ENCODE assay signal across 8 cellular contexts in genomic region chr6:30647039-30647801, GRCh38. TPM values are rescaled to one million over a fixed set of nuclear protein-coding genes. Genes with fewer than 3 reads are reported as not detected.
A peak's percentile ranks its signal among the peaks of the same experiment; 100 is the strongest.
DNase-seq lines count a peak whose midpoint lies in the region; ATAC-seq and TF ChIP-seq lines count a peak whose summit lies in the region.

TSS of gene C6orf136 (plus strand) at chr6:30647133. CDS start at chr6:30647232, 99 bp downstream.

- no peaks in the 10 kb centered on the region for H3K9me3 Mint-ChIP-seq in GM23338
- no peaks in the 10 kb centered on the region for H3K9me3 Mint-ChIP-seq in activated T-helper 2 cell treated with anti-CD3 and anti-CD28 coated beads, Interferon-gamma antibody, Interleukin-2, Interleukin-4, amounts not matched to agents 10 μg/mL and 5 μg/mL and 100 μg/mL, durations not matched to agents 14 hours and 24 hours and 36 hours
- H3K9me3 Mint-ChIP-seq in natural killer cell treated with Interleukin-12 subunit alpha and Interleukin-12 subunit beta and Interleukin-15 and Interleukin-18, amount 100 ng/mL, for 72 hours = no peaks in the 10 kb centered on the region
- no peaks in the 10 kb centered on the region for H3K9me3 Mint-ChIP-seq in stimulated activated naive CD8-positive, alpha-beta T cell treated with anti-CD3 and anti-CD28 coated beads, Interleukin-15, Interleukin-2, amounts not matched to agents 100 ng/mL and 50 ng/mL, for 24 hours

- H3K36me3 ChIP-seq in GM23338 (ENCODE audit: insufficient read depth) = peaks cover 6% of the 10 kb centered on the region

- DNase-seq in DMS79 treated with DMSO at 0.1 percent for 48 hours (lab: John Stamatoyannopoulos, UW) (peak; percentile 88), GM23338 (ENCODE audit: low spot score) (peak; percentile 86), LHCN-M2 (ENCODE audit: low read depth) (peak; percentile 87), RPMI8226 (peak; percentile 98), fibroblast of peridontal ligament (ENCODE audit: extremely low read depth) (peak; percentile 90)
- peak; percentile 89 for DNase-seq in activated T-helper 2 cell treated with anti-CD3 and anti-CD28 coated beads, Interferon-gamma antibody, Interleukin-2, Interleukin-4, amounts not matched to agents 10 μg/mL and 5 μg/mL and 100 μg/mL, durations not matched to agents 14 hours and 24 hours and 36 hours (ENCODE audit: low spot score)
- DNase-seq in natural killer cell treated with Interleukin-12 subunit alpha and Interleukin-12 subunit beta and Interleukin-15 and Interleukin-18, amount 100 ng/mL, for 72 hours (ENCODE audit: low spot score) = peak; percentile 95

- peak within 1 kb of the TSS; percentile 81 for H3K27ac ChIP-seq in GM23338 (ENCODE audit: low read depth)

- H3F3A ChIP-seq in GM23338 (replicated peaks; ENCODE audit: low read depth) = 0 out of 2 replicates have a peak, but pooled peaks cover under 1% of the 10 kb centered on the region

- H4K20me1 ChIP-seq in GM23338 (replicated peaks; ENCODE audit: insufficient read depth) = peaks cover 9% of the 10 kb centered on the region; the same call in 1 of the 2 replicates

- H3K4me2 ChIP-seq in GM23338 = peak within 1 kb of the TSS; percentile 92

- H2AFZ ChIP-seq in GM23338 = peak within 1 kb of the TSS; percentile 94

- H3K36me3 Mint-ChIP-seq in GM23338 (ENCODE audit: low read depth) = peaks cover 46% of the 10 kb centered on the region
- peaks cover 40% of the 10 kb centered on the region for H3K36me3 Mint-ChIP-seq in activated T-helper 2 cell treated with anti-CD3 and anti-CD28 coated beads, Interferon-gamma antibody, Interleukin-2, Interleukin-4, amounts not matched to agents 10 μg/mL and 5 μg/mL and 100 μg/mL, durations not matched to agents 14 hours and 24 hours and 36 hours (ENCODE audit: low read depth)
- peaks cover 8% of the 10 kb centered on the region for H3K36me3 Mint-ChIP-seq in natural killer cell treated with Interleukin-12 subunit alpha and Interleukin-12 subunit beta and Interleukin-15 and Interleukin-18, amount 100 ng/mL, for 72 hours
- H3K36me3 Mint-ChIP-seq in stimulated activated naive CD8-positive, alpha-beta T cell treated with anti-CD3 and anti-CD28 coated beads, Interleukin-15, Interleukin-2, amounts not matched to agents 100 ng/mL and 50 ng/mL, for 24 hours (ENCODE audit: low read depth) = peaks cover 45% of the 10 kb centered on the region

- no peaks in the 10 kb centered on the region for H3K9me2 ChIP-seq in GM23338 (ENCODE audit: insufficient read depth)

- peaks cover 10% of the 10 kb centered on the region for H3K27me3 Mint-ChIP-seq in GM23338 (ENCODE audit: insufficient read depth, low read depth, poor library complexity)
- no peaks in the 10 kb centered on the region for H3K27me3 Mint-ChIP-seq in activated T-helper 2 cell treated with anti-CD3 and anti-CD28 coated beads, Interferon-gamma antibody, Interleukin-2, Interleukin-4, amounts not matched to agents 10 μg/mL and 5 μg/mL and 100 μg/mL, durations not matched to agents 14 hours and 24 hours and 36 hours (ENCODE audit: low read depth)
- no peaks in the 10 kb centered on the region for H3K27me3 Mint-ChIP-seq in natural killer cell treated with Interleukin-12 subunit alpha and Interleukin-12 subunit beta and Interleukin-15 and Interleukin-18, amount 100 ng/mL, for 72 hours
- no peaks in the 10 kb centered on the region for H3K27me3 Mint-ChIP-seq in stimulated activated naive CD8-positive, alpha-beta T cell treated with anti-CD3 and anti-CD28 coated beads, Interleukin-15, Interleukin-2, amounts not matched to agents 100 ng/mL and 50 ng/mL, for 24 hours

- peaks cover 17% of the 10 kb centered on the region for H3K4me1 ChIP-seq in GM23338 (ENCODE audit: insufficient read depth)

- H3K27ac Mint-ChIP-seq in GM23338 = peak within 1 kb of the TSS; percentile 84
- peak within 1 kb of the TSS; percentile 89 for H3K27ac Mint-ChIP-seq in activated T-helper 2 cell treated with anti-CD3 and anti-CD28 coated beads, Interferon-gamma antibody, Interleukin-2, Interleukin-4, amounts not matched to agents 10 μg/mL and 5 μg/mL and 100 μg/mL, durations not matched to agents 14 hours and 24 hours and 36 hours
- peak within 1 kb of the TSS; percentile 80 to 93 for H3K27ac Mint-ChIP-seq in natural killer cell treated with Interleukin-12 subunit alpha and Interleukin-12 subunit beta and Interleukin-15 and Interleukin-18, amount 100 ng/mL, for 72 hours
- peak within 1 kb of the TSS; percentile 88 for H3K27ac Mint-ChIP-seq in stimulated activated naive CD8-positive, alpha-beta T cell treated with anti-CD3 and anti-CD28 coated beads, Interleukin-15, Interleukin-2, amounts not matched to agents 100 ng/mL and 50 ng/mL, for 24 hours

- intact Hi-C loops in activated T-helper 2 cell treated with anti-CD3 and anti-CD28 coated beads, Interferon-gamma antibody, Interleukin-2, Interleukin-4, amounts not matched to agents 10 μg/mL and 5 μg/mL and 100 μg/mL, durations not matched to agents 14 hours and 24 hours and 36 hours (cut with micrococcal nuclease) = loop anchor here (1.0 kb wide), 5 partner anchors 21 to 90 kb away; partner anchors contain the start of genes ATAT1, DHX16, MDC1 and MRPS18B

- peak; percentile 83 for ATAC-seq in GM23338
- peak; percentile 87 to 89 for ATAC-seq in natural killer cell treated with Interleukin-12 subunit alpha and Interleukin-12 subunit beta and Interleukin-15 and Interleukin-18, amount 100 ng/mL, for 72 hours

- peak within 1 kb of the TSS; percentile 92 for H3K4me3 Mint-ChIP-seq in GM23338
- peak within 1 kb of the TSS; percentile 88 for H3K4me3 Mint-ChIP-seq in activated T-helper 2 cell treated with anti-CD3 and anti-CD28 coated beads, Interferon-gamma antibody, Interleukin-2, Interleukin-4, amounts not matched to agents 10 μg/mL and 5 μg/mL and 100 μg/mL, durations not matched to agents 14 hours and 24 hours and 36 hours (ENCODE audit: low read depth)
- H3K4me3 Mint-ChIP-seq in natural killer cell treated with Interleukin-12 subunit alpha and Interleukin-12 subunit beta and Interleukin-15 and Interleukin-18, amount 100 ng/mL, for 72 hours = peak within 1 kb of the TSS; percentile 87
- peak within 1 kb of the TSS; percentile 91 for H3K4me3 Mint-ChIP-seq in stimulated activated naive CD8-positive, alpha-beta T cell treated with anti-CD3 and anti-CD28 coated beads, Interleukin-15, Interleukin-2, amounts not matched to agents 100 ng/mL and 50 ng/mL, for 24 hours

- peaks cover 30% of the 10 kb centered on the region for H3K79me2 ChIP-seq in GM23338 (replicated peaks; ENCODE audit: insufficient read depth)

- no peak for TF ChIP-seq CTCF in GM23338 (conservative IDR thresholded peaks at IDR 0.05; ENCODE audit: low read depth in 2 of 2)

- peak within 1 kb of the TSS; percentile 94 for H3K4me3 ChIP-seq in GM23338

- H3K4me1 Mint-ChIP-seq in GM23338 = peaks cover 16% of the 10 kb centered on the region
- peaks cover 18% of the 10 kb centered on the region for H3K4me1 Mint-ChIP-seq in activated T-helper 2 cell treated with anti-CD3 and anti-CD28 coated beads, Interferon-gamma antibody, Interleukin-2, Interleukin-4, amounts not matched to agents 10 μg/mL and 5 μg/mL and 100 μg/mL, durations not matched to agents 14 hours and 24 hours and 36 hours (ENCODE audit: low read depth)
- peaks cover 14 to 25% of the 10 kb centered on the region in 2 donors for H3K4me1 Mint-ChIP-seq in natural killer cell treated with Interleukin-12 subunit alpha and Interleukin-12 subunit beta and Interleukin-15 and Interleukin-18, amount 100 ng/mL, for 72 hours (ENCODE audit: low read depth in 2 of 2)
- peaks cover 30% of the 10 kb centered on the region for H3K4me1 Mint-ChIP-seq in stimulated activated naive CD8-positive, alpha-beta T cell treated with anti-CD3 and anti-CD28 coated beads, Interleukin-15, Interleukin-2, amounts not matched to agents 100 ng/mL and 50 ng/mL, for 24 hours (ENCODE audit: low read depth)

- H3K27me3 ChIP-seq in GM23338 (ENCODE audit: insufficient read depth) = no peaks in the 10 kb centered on the region

TF ChIP-seq in GM23338, 12 proteins besides CTCF, POLR2A, EP300 and RAD21:
- TF ChIP-seq CREB1 (CRISPR knock-in tag; IDR thresholded peaks at IDR 0.05; ENCODE audit: low read depth) (0 out of 2 replicates have a peak, but pooled peaks have one; percentile 16), ZNF331 (CRISPR knock-in tag; IDR thresholded peaks at IDR 0.05; ENCODE audit: low read depth) (no peak), POLR2AphosphoS5 (IDR thresholded peaks at IDR 0.05; ENCODE audit: low read depth) (peak; percentile 94), ZNF114 (CRISPR knock-in tag; IDR thresholded peaks at IDR 0.05) (no peak)

RNA-seq across cellular contexts. Expression of gene C6orf136, which starts in this region (rescaled TPM):
- 4.7 and 12.5 TPM in 2 replicates for total RNA-seq in GM23338 (2014; rRNA removed; shearing (Covaris generic))
- polyA plus RNA-seq in GM23338 (2016; fragmentation: Nextera tagmentation; extraction: Ambion mirVana) = 24.5 and 27.5 TPM in 2 replicates
- 3.2 and 7.2 TPM in 2 replicates for total RNA-seq in LHCN-M2 (2014; rRNA removed)
- 9.1 TPM for polyA plus RNA-seq in LHCN-M2 (2012)
- total RNA-seq in activated T-helper 2 cell treated with anti-CD3 and anti-CD28 coated beads, Interferon-gamma antibody, Interleukin-2, Interleukin-4, amounts not matched to agents 10 μg/mL and 5 μg/mL and 100 μg/mL, durations not matched to agents 14 hours and 24 hours and 36 hours = 23.1 and 28.2 TPM in 2 replicates
- total RNA-seq in natural killer cell treated with Interleukin-12 subunit alpha and Interleukin-12 subunit beta and Interleukin-15 and Interleukin-18, amount 100 ng/mL, for 72 hours = 10 to 100 TPM; 29.6 to 32.5 TPM

Comparison
In these comparisons a context has a peak if more than half of its experiments do, and no peak if none do; other contexts are left out.
1. Peak in every context shown above with its lines: DNase-seq, ATAC-seq, H3K4me3 ChIP-seq and H3K27ac ChIP-seq.